Comparison of ENCODE assay signal across 8 cellular contexts in the genomic region with DNA sequence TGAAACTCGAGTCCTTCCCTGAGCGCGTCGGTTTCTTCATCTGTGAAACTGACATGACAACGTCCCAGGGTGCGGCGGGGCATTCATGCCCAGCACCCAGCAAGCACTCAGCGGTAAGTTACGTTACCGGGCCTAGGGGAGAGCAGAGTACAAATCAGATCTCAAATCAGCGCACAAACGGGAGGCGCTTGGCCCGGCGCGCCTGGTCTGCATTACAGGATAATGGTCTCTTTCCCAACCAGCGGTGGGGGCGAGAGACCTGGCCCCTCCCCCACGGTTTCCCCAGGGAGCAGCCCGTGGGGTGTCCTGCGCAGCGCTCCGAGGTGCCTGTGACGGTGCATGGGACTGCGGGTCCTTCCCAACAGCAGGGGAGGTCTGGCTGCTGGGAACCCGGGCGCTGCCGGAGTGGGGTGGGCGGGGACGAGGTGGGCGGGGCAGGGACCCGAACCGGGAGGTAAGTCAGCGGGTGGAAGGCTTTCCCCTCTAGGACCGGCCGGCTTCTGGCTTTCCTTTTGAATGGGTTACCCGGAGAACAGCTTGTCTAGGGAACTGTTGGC. TPM values are rescaled to one million over a fixed set of nuclear protein-coding genes. Genes with fewer than 3 reads are reported as not detected.
DNase-seq lines count a peak whose midpoint lies in the region; ATAC-seq, FAIRE-seq and TF ChIP-seq lines count a peak whose summit lies in the region.

No MANE protein-coding gene starts in this region.

- peaks cover 26% of the 10 kb centered on the region for H3K4me1 Mint-ChIP-seq in activated T-cell treated with anti-CD3 and anti-CD28 coated beads, Interleukin-2, amount 50 U/mL, for 4 hours (ENCODE audit: low read depth)
- peaks cover 20% of the 10 kb centered on the region for H3K4me1 Mint-ChIP-seq in astrocyte (ENCODE audit: low read depth, unreplicated experiment)
- peaks cover 32 to 34% of the 10 kb centered on the region in 2 donors for H3K4me1 Mint-ChIP-seq in immature natural killer cell
- H3K4me1 Mint-ChIP-seq in stimulated activated naive CD8-positive, alpha-beta T cell treated with anti-CD3 and anti-CD28 coated beads, Interleukin-15, amount 100 ng/mL, for 72 hours: peaks cover 35% of the 10 kb centered on the region

- H4K20me1 ChIP-seq in astrocyte (ENCODE audit: insufficient read depth, low read length): peaks cover 11% of the 10 kb centered on the region

- no peak for FAIRE-seq in astrocyte (lab: Jason Lieb, UNC)

- H3K9ac ChIP-seq in astrocyte (ENCODE audit: low read length): peak overlapping the region; percentile 72

- H3K27me3 Mint-ChIP-seq in activated T-cell treated with anti-CD3 and anti-CD28 coated beads, Interleukin-2, amount 50 U/mL, for 4 hours (ENCODE audit: low read depth): peaks cover 47% of the 10 kb centered on the region
- H3K27me3 Mint-ChIP-seq in astrocyte (ENCODE audit: low read depth, unreplicated experiment): peaks cover 20% of the 10 kb centered on the region
- H3K27me3 Mint-ChIP-seq in immature natural killer cell (ENCODE audit: low read depth in 3 of 3): peaks cover 9 to 20% (median 16%) of the 10 kb centered on the region in 3 donors
- peaks cover 68% of the 10 kb centered on the region for H3K27me3 Mint-ChIP-seq in stimulated activated naive CD8-positive, alpha-beta T cell treated with anti-CD3 and anti-CD28 coated beads, Interleukin-15, amount 100 ng/mL, for 72 hours

- H3K27ac Mint-ChIP-seq in astrocyte (ENCODE audit: unreplicated experiment) (no peak overlapping the region), immature natural killer cell (no peak overlapping the region)
- no peak overlapping the region for H3K27ac Mint-ChIP-seq in stimulated activated naive CD8-positive, alpha-beta T cell treated with anti-CD3 and anti-CD28 coated beads, Interleukin-15, amount 100 ng/mL, for 72 hours

- H3K4me3 ChIP-seq in astrocyte (ENCODE audit: insufficient read depth, low read depth, low read length): peak overlapping the region; percentile 62

- H3K36me3 Mint-ChIP-seq in activated T-cell treated with anti-CD3 and anti-CD28 coated beads, Interleukin-2, amount 50 U/mL, for 4 hours (ENCODE audit: insufficient read depth): no peaks in the 10 kb centered on the region
- H3K36me3 Mint-ChIP-seq in astrocyte (ENCODE audit: low read depth, unreplicated experiment): peaks cover 5% of the 10 kb centered on the region
- peaks cover 0 to 7% (median 0%) of the 10 kb centered on the region in 3 donors for H3K36me3 Mint-ChIP-seq in immature natural killer cell

- H3K9me3 Mint-ChIP-seq in activated T-cell treated with anti-CD3 and anti-CD28 coated beads, Interleukin-2, amount 50 U/mL, for 4 hours: no peaks in the 10 kb centered on the region
- H3K9me3 Mint-ChIP-seq in astrocyte (ENCODE audit: unreplicated experiment): peaks cover 8% of the 10 kb centered on the region
- no peaks in the 10 kb centered on the region for H3K9me3 Mint-ChIP-seq in immature natural killer cell
- no peaks in the 10 kb centered on the region for H3K9me3 Mint-ChIP-seq in stimulated activated naive CD8-positive, alpha-beta T cell treated with anti-CD3 and anti-CD28 coated beads, Interleukin-15, amount 100 ng/mL, for 72 hours

- no peak overlapping the region for H3K27ac ChIP-seq in astrocyte (ENCODE audit: low read depth, low read length)

- peaks cover 10% of the 10 kb centered on the region for H3K4me1 ChIP-seq in astrocyte (ENCODE audit: insufficient read depth, low read length)

- H3K79me2 ChIP-seq in astrocyte (ENCODE audit: insufficient read depth, low read length): no peaks in the 10 kb centered on the region

- no peaks in the 10 kb centered on the region for H3K36me3 ChIP-seq in astrocyte (ENCODE audit: insufficient read depth, low read length)

- ATAC-seq in activated T-cell treated with anti-CD3 and anti-CD28 coated beads, Interleukin-2, amount 50 U/mL, for 4 hours: peak; percentile 19
- ATAC-seq in stimulated activated naive CD8-positive, alpha-beta T cell treated with anti-CD3 and anti-CD28 coated beads, Interleukin-15, amount 100 ng/mL, for 72 hours: peak; percentile 45
- no peak for ATAC-seq in GM18858 (IDR thresholded peaks at IDR 0.05; ENCODE audit: unreplicated experiment)

- peak overlapping the region; percentile 49 for H3K4me3 Mint-ChIP-seq in activated T-cell treated with anti-CD3 and anti-CD28 coated beads, Interleukin-2, amount 50 U/mL, for 4 hours
- H3K4me3 Mint-ChIP-seq in astrocyte (ENCODE audit: unreplicated experiment) (peak overlapping the region; percentile 88), immature natural killer cell (peak overlapping the region; percentile 50 to 82 (median 68))
- peak overlapping the region; percentile 40 to 55 for H3K4me3 Mint-ChIP-seq in stimulated activated naive CD8-positive, alpha-beta T cell treated with anti-CD3 and anti-CD28 coated beads, Interleukin-15, amount 100 ng/mL, for 72 hours

- DNase-seq in activated T-cell treated with anti-CD3 and anti-CD28 coated beads, Interleukin-2, amount 50 U/mL, for 4 hours: no peak
- DNase-seq in activated T-cell treated with anti-CD3 and anti-CD28 coated beads for 4 hours: no peak
- no peak for DNase-seq in astrocyte (ENCODE audit: low read depth)
- no peak for DNase-seq in immature natural killer cell
- no peak for DNase-seq in stimulated activated naive CD8-positive, alpha-beta T cell treated with anti-CD3 and anti-CD28 coated beads, Interleukin-15, amount 100 ng/mL, for 72 hours
- DNase-seq in NCI-H526 treated with DMSO at 0.1 percent for 48 hours (lab: John Stamatoyannopoulos, UW): no peak
- DNase-seq in KG1 (lab: John Stamatoyannopoulos, UW): no peak

- H2AFZ ChIP-seq in astrocyte (ENCODE audit: low read depth, low read length): peak overlapping the region; percentile 83

- H3K27me3 ChIP-seq in astrocyte (ENCODE audit: insufficient read depth, low read length): peaks cover 8% of the 10 kb centered on the region

- TF ChIP-seq CTCF in astrocyte (IDR thresholded peaks at IDR 0.05; ENCODE audit: insufficient read depth, low read depth, low read length): no peak

- peak overlapping the region; percentile 89 for H3K4me2 ChIP-seq in astrocyte (ENCODE audit: low read length)

- no peaks in the 10 kb centered on the region for H3K9me3 ChIP-seq in astrocyte (ENCODE audit: insufficient read depth, low read depth, low read length)

RNA-seq across cellular contexts. Expression of a gene that starts 1.0 kb away (rescaled TPM):
- under 1 TPM in 1 of 3 donors, not detected in 2; 0.27 TPM for total RNA-seq in activated T-cell treated with anti-CD3 and anti-CD28 coated beads, Interleukin-2, amount 50 U/mL, for 4 hours
- total RNA-seq in astrocyte: 6.9 TPM in 2 replicates
- polyA plus RNA-seq in immature natural killer cell: not detected
